In the genomic region with DNA sequence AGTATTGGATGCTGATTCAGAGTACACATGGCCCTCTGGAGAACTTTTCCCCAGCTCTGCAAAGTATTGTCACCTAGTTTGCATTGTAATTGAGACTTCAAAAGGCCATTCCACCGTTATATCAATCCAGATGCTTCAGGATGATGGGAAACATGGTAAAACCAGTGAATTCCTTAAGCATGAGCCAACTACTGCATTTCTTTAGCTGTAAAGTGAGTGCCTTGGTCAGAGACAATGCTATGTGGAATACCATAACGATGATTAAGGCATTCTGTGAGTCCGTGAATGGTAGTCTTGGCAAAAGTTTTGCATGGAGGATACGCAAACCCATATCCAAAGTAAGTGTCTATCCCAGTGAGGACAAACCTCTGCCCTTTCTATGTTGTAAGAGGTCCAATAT, we compare ENCODE assay signal across 26 cellular contexts.
"Had no signal": no experiment of that assay in that cellular context is flagged by ENCODE, and none has a peak within 500 bp of the region (broad histone marks: within the 10 kb centered on the region; RNA-seq: fewer than 3 reads in every experiment).

No MANE protein-coding gene starts in this region.

- H3K27ac ChIP-seq: ascending aorta, esophagus muscularis mucosa, foreskin keratinocyte, gastrocnemius medialis, heart left ventricle had no signal

- H3K27me3 ChIP-seq: ascending aorta, esophagus muscularis mucosa, foreskin keratinocyte, gastrocnemius medialis, heart left ventricle had no signal

- H3K4me1 ChIP-seq: ascending aorta, esophagus muscularis mucosa, foreskin keratinocyte, gastrocnemius medialis, heart left ventricle had no signal

- DNase-seq: activated CD4-positive, alpha-beta memory T cell treated with anti-CD3 and anti-CD28 coated beads, Interleukin-2, amount 10 ng/mL, durations not matched to agents 7 days and 5 days; activated CD4-positive, alpha-beta T cell treated with anti-CD3 and anti-CD28 coated beads for 1 hour; activated CD4-positive, alpha-beta T cell treated with anti-CD3 and anti-CD28 coated beads for 4 hours; activated CD4-positive, alpha-beta T cell treated with anti-CD3 and anti-CD28 coated beads, Interleukin-2, amount 10 ng/mL, durations not matched to agents 7 days and 5 days; activated CD4-positive, alpha-beta T cell treated with anti-CD3 and anti-CD28 coated beads, Interleukin-2, amount 50 U/mL, for 4 hours; activated CD8-positive, alpha-beta memory T cell treated with anti-CD3 and anti-CD28 coated beads, Interleukin-2, amount 50 U/mL, for 48 hours; activated gamma-delta T cell; activated naive CD4-positive, alpha-beta T cell; activated naive CD4-positive, alpha-beta T cell treated with anti-CD3 and anti-CD28 coated beads, Interleukin-2, amount 10 ng/mL, durations not matched to agents 7 days and 5 days; activated naive CD8-positive, alpha-beta T cell treated with anti-CD3 and anti-CD28 coated beads, Interleukin-2, amount 10 ng/mL, durations not matched to agents 7 days and 5 days; activated T-cell treated with anti-CD3 and anti-CD28 coated beads for 4 hours; activated T-cell treated with anti-CD3 and anti-CD28 coated beads, Interleukin-2, amount 50 U/mL, for 24 hours; activated T-cell treated with anti-CD3 and anti-CD28 coated beads, Interleukin-2, amount 50 U/mL, for 72 hours; cortex of kidney; dermis blood vessel endothelial cell; effector CD4-positive, alpha-beta T cell; effector memory CD8-positive, alpha-beta T cell; erythroblast; foreskin keratinocyte; gastrocnemius medialis; glutamatergic neuron; heart left ventricle; T-helper 2 cell had no signal

- H3K36me3 ChIP-seq: ascending aorta, esophagus muscularis mucosa, gastrocnemius medialis, heart left ventricle had no signal

- ATAC-seq: activated naive CD4-positive, alpha-beta T cell treated with anti-CD3 and anti-CD28 coated beads, Interleukin-2, amount 50 U/mL, for 72 hours; activated T-cell treated with anti-CD3 and anti-CD28 coated beads, Interleukin-2, amount 50 U/mL, for 72 hours; effector memory CD8-positive, alpha-beta T cell; foreskin keratinocyte; gastrocnemius medialis; heart left ventricle had no signal

- H3K4me3 ChIP-seq: ascending aorta, esophagus muscularis mucosa, gastrocnemius medialis, heart left ventricle had no signal
